Comparison of ENCODE assay signal across 9 cellular contexts in the genomic region with DNA sequence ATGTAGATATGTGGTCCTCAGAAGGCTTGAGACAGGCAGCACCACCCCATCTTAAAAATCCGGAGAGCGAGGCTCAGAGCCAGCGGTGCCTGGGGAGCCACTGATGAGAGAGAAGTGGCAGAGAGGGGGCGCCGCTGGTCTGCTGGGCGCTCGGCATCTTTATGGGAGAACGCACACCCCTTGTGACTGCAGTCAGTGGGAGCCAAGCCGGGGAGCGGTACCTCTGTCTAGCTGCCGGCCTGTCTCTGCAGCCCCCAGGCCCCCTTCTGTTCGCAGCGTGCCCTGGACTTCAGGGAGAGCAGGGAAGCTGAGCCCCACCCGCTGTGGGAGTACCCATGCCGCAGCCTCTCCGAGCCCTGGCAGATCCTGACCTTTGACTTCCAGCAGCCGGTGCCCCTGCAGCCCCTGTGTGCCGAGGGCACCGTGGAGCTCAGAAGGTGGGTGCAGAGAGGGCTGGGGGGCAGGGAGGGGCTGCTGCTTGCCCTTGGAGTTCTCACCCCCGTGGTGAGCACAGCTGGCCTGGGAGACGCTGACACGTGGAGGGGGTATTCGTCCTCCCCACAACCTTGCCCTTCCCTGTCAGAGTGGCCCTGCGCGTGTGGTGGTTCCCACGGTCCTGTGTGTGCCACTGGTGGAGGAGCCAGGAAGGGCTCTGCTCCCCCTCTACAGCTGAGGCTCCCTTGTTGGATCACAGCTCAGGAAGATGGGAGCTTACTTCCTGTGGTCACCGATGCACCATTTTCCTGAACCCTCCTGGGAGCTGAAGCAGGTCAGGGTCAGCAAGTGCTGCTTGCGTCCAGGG. TPM values are rescaled to one million over a fixed set of nuclear protein-coding genes. Genes with fewer than 3 reads are reported as not detected.
A peak's percentile ranks its signal among the peaks of the same experiment; 100 is the strongest.
DNase-seq lines count a peak whose midpoint lies in the region; ATAC-seq and TF ChIP-seq lines count a peak whose summit lies in the region.
"Had no signal": no experiment of that assay in that cellular context is flagged by ENCODE, and none has a peak within 500 bp of the region (broad histone marks: within the 10 kb centered on the region; RNA-seq: fewer than 3 reads in every experiment).

No MANE protein-coding gene starts in this region.

- H3K4me1 ChIP-seq in upper lobe of right lung: peaks cover 11% of the 10 kb centered on the region

- intact Hi-C loops in upper lobe of right lung (cut with DNase I): no loop called here

- peak; percentile 10 for ATAC-seq in HG03460 (IDR thresholded peaks at IDR 0.05; ENCODE audit: unreplicated experiment)
- no peak for ATAC-seq in upper lobe of right lung
- no peak for ATAC-seq in HG02870 (IDR thresholded peaks at IDR 0.05; ENCODE audit: unreplicated experiment)
- no peak for ATAC-seq in HG02970 (IDR thresholded peaks at IDR 0.05; ENCODE audit: low FRiP score, unreplicated experiment)

- DNase-seq in GM13977 (ENCODE audit: low spot score) (no peak), upper lobe of right lung (no peak), SIG-M5 treated with dmso at 0.1 percent for 504 hours (lab: John Stamatoyannopoulos, UW; ENCODE audit: unreplicated experiment) (no peak)
- DNase-seq: DMS 273 treated with DMSO at 0.1 percent for 48 hours had no signal

- peak; percentile 16; the same call in 1 of the 2 replicates for TF ChIP-seq CTCF in 22Rv1 (IDR thresholded peaks at IDR 0.05)
- TF ChIP-seq CTCF in GM13977 (IDR thresholded peaks at IDR 0.05; ENCODE audit: extremely low read depth, insufficient read depth, missing control alignments): peak; percentile 24
- no peak for TF ChIP-seq CTCF in upper lobe of right lung (IDR thresholded peaks at IDR 0.05)

- no peak overlapping the region for H3K4me3 ChIP-seq in upper lobe of right lung

- H3K27me3 ChIP-seq in upper lobe of right lung: no peaks in the 10 kb centered on the region

- in situ Hi-C loops in GM13977 (cut with MboI; ENCODE audit: low pct_unique_long_range_greater_than_20kb, low sequenced_read_pairs, unreplicated experiment): no loop called here

- peaks cover 63% of the 10 kb centered on the region for H3K36me3 ChIP-seq in upper lobe of right lung

- H3K27ac ChIP-seq in 22Rv1 (no peak overlapping the region), cingulate gyrus (ENCODE audit: low read depth, low read length) (peak overlapping the region; percentile 10), upper lobe of right lung (no peak overlapping the region)

- no peaks in the 10 kb centered on the region for H3K9me3 ChIP-seq in upper lobe of right lung

RNA-seq across cellular contexts. Expression of gene PRMT7, which starts 44.8 kb away (rescaled TPM):
- 30.0 TPM for total RNA-seq in upper lobe of right lung

RNA-seq across cellular contexts. Expression of gene SLC7A6OS, which starts 44.9 kb away (rescaled TPM):
- 18.8 TPM for total RNA-seq in upper lobe of right lung
